ENCODE assay signal across 16 cellular contexts in the genomic region with DNA sequence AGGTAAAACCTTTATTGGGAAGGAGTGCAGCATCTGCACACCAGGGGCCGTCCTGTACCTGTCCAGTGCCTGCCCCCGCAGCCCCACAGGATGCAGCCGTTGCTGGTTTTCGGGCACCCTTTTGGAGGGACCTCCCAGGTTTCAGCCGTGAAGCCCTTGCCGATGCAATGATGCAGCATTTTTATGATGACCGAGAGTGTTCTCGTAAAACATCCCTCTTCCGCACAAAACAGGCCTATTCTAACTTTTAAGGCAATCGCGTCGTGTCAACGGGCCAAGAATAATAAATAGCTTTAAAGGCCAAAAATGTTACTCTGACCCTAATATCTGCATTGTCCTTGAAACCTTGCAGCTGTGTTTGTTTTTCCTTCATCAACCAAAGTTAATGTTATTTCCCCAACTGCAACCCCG.
A peak's percentile ranks its signal among the peaks of the same experiment; 100 is the strongest.
DNase-seq lines count a peak whose midpoint lies in the region; ATAC-seq and TF ChIP-seq lines count a peak whose summit lies in the region.
"Had no signal": no experiment of that assay in that cellular context is flagged by ENCODE, and none has a peak within 500 bp of the region (broad histone marks: within the 10 kb centered on the region; RNA-seq: fewer than 3 reads in every experiment).

No MANE protein-coding gene starts in this region.

- in situ Hi-C loops in GM13976 (cut with MboI; ENCODE audit: low sequenced_read_pairs, unreplicated experiment): no loop called here

- peak in 1 of 2 donors; percentile 9 for TF ChIP-seq EP300 in tibial nerve (IDR thresholded peaks at IDR 0.05)

- no peak for TF ChIP-seq POLR2A in tibial nerve (IDR thresholded peaks at IDR 0.05)

- peak overlapping the region in 2 of 4 donors; percentile 54 to 70 for H3K27ac ChIP-seq in tibial nerve
- H3K27ac ChIP-seq: A549, thoracic aorta had no signal

- no peaks in the 10 kb centered on the region for H3K4me1 ChIP-seq in BE2C
- H3K4me1 ChIP-seq in tibial nerve: peaks cover 0 to 48% (median 0%) of the 10 kb centered on the region in 4 donors
- H3K4me1 ChIP-seq: A549 had no signal

- intact Hi-C loops in left ventricle myocardium superior (cut with micrococcal nuclease): no loop called here

- DNase-seq in BE2C (peak; percentile 2), brain pericyte (ENCODE audit: low read depth, low spot score) (peak; percentile 78), left ventricle myocardium superior (no peak), putamen (ENCODE audit: low spot score) (peak; percentile 14), T-helper 1 cell (no peak), tibial nerve (ENCODE audit: low spot score in 2 of 2) (no peak), GM13976 (ENCODE audit: low spot score) (no peak)
- DNase-seq: activated CD4-positive, alpha-beta T cell treated with anti-CD3 and anti-CD28 coated beads for 4 hours; activated naive CD8-positive, alpha-beta T cell treated with anti-CD3 and anti-CD28 coated beads, Interleukin-2, amount 50 U/mL, for 24 hours; activated T-cell treated with anti-CD3 and anti-CD28 coated beads, Interleukin-2, amount 50 U/mL, for 4 hours; cortex of kidney; GDM1; NCI-H2107 had no signal

- H3K4me3 ChIP-seq in BE2C (ENCODE audit: low read depth, low read length): no peak overlapping the region
- no peak overlapping the region for H3K4me3 ChIP-seq in tibial nerve
- H3K4me3 ChIP-seq: A549, thoracic aorta had no signal

- ATAC-seq in left ventricle myocardium superior: peak; percentile 77
- no peak for ATAC-seq in GM21717 (IDR thresholded peaks at IDR 0.05; ENCODE audit: unreplicated experiment)
- ATAC-seq: A549; activated naive CD8-positive, alpha-beta T cell treated with anti-CD3 and anti-CD28 coated beads, Interleukin-2, amount 50 U/mL, for 24 hours; activated T-cell treated with anti-CD3 and anti-CD28 coated beads, Interleukin-2, amount 50 U/mL, for 4 hours had no signal

- H3K27me3 ChIP-seq in BE2C (peaks cover 4% of the 10 kb centered on the region; the same call in 1 of the 2 replicates), tibial nerve (no peaks in the 10 kb centered on the region)

- 55 to 60% methylated on average over 14 of the region's 14 CpGs for WGBS in tibial nerve, 2 donors

- TF ChIP-seq CTCF in BE2C (IDR thresholded peaks at IDR 0.05; ENCODE audit: low read depth, low read length) (no peak), tibial nerve (IDR thresholded peaks at IDR 0.05) (no peak), GM13976 (IDR thresholded peaks at IDR 0.05; ENCODE audit: borderline replicate concordance, control extremely low read depth, extremely low read depth, insufficient read depth, missing control alignments) (no peak)

- H3K9me3 ChIP-seq in BE2C: no peaks in the 10 kb centered on the region
- peaks cover 0 to 4% (median 0%) of the 10 kb centered on the region in 4 donors for H3K9me3 ChIP-seq in tibial nerve
- H3K9me3 ChIP-seq: A549, thoracic aorta had no signal

- H3K36me3 ChIP-seq in BE2C (no peaks in the 10 kb centered on the region), tibial nerve (peaks cover 0 to 24% (median 6%) of the 10 kb centered on the region in 3 donors)

Comparison
In these comparisons a context has a peak if more than half of its experiments do, and no peak if none do; other contexts are left out.
1. DNase-seq: peak in BE2C (single experiment), brain pericyte (single experiment) and putamen (single experiment); none in left ventricle myocardium superior (single experiment), T-helper 1 cell (0 of 5), tibial nerve (0 of 2) and GM13976 (single experiment).